Comparison of ENCODE assay signal across 34 cellular contexts in genomic region chr6:138923561-138923960, GRCh38.
DNase-seq lines count a peak whose midpoint lies in the region; ATAC-seq, FAIRE-seq and TF ChIP-seq lines count a peak whose summit lies in the region.
"Had no signal": no experiment of that assay in that cellular context is flagged by ENCODE, and none has a peak within 500 bp of the region (broad histone marks: within the 10 kb centered on the region; RNA-seq: fewer than 3 reads in every experiment).

No MANE protein-coding gene starts in this region.

- no peak overlapping the region for H3K4me3 Mint-ChIP-seq in nephron
- H3K4me3 Mint-ChIP-seq: activated B cell treated with CpG ODN at 0.5 μM for 24 hours; activated CD4-positive, alpha-beta T cell treated with anti-CD3 and anti-CD28 coated beads, Interleukin-2, amount 10 ng/mL, durations not matched to agents 7 days and 5 days; activated naive CD8-positive, alpha-beta T cell treated with anti-CD3 and anti-CD28 coated beads for 36 hours; activated T-cell treated with anti-CD3 and anti-CD28 coated beads, Interleukin-2, amount 50 U/mL, for 24 hours; mesothelial cell of epicardium had no signal

- no peaks in the 10 kb centered on the region for H3K9me3 Mint-ChIP-seq in nephron
- H3K9me3 Mint-ChIP-seq: activated B cell treated with CpG ODN at 0.5 μM for 24 hours; activated CD4-positive, alpha-beta T cell treated with anti-CD3 and anti-CD28 coated beads, Interleukin-2, amount 10 ng/mL, durations not matched to agents 7 days and 5 days; activated naive CD8-positive, alpha-beta T cell treated with anti-CD3 and anti-CD28 coated beads for 36 hours; activated T-cell treated with anti-CD3 and anti-CD28 coated beads, Interleukin-2, amount 50 U/mL, for 24 hours; mesothelial cell of epicardium had no signal

- H3K4me1 Mint-ChIP-seq in nephron, result no peaks in the 10 kb centered on the region
- H3K4me1 Mint-ChIP-seq: activated B cell treated with CpG ODN at 0.5 μM for 24 hours; activated CD4-positive, alpha-beta T cell treated with anti-CD3 and anti-CD28 coated beads, Interleukin-2, amount 10 ng/mL, durations not matched to agents 7 days and 5 days; activated naive CD8-positive, alpha-beta T cell treated with anti-CD3 and anti-CD28 coated beads for 36 hours had no signal

- H3K36me3 ChIP-seq in gastroesophageal sphincter (peaks cover 0 to 44% of the 10 kb centered on the region in 2 donors), left lung (peaks cover 0 to 34% of the 10 kb centered on the region in 2 donors)
- H3K36me3 ChIP-seq: colonic mucosa had no signal

- no peak for TF ChIP-seq EP300 in gastroesophageal sphincter (IDR thresholded peaks at IDR 0.05)

- H3K27me3 ChIP-seq in gastroesophageal sphincter (no peaks in the 10 kb centered on the region), left lung (no peaks in the 10 kb centered on the region)
- H3K27me3 ChIP-seq: BLaER1 treated with 17β-estradiol and CSF1 and Interleukin-3, amounts not matched to agents 10 nM and 100 nM; colonic mucosa; neutrophil; right lobe of liver; spleen; testis had no signal

- no peak for DNase-seq in GM19239 (ENCODE audit: insufficient read length, low spot score)
- peak; percentile 69 for DNase-seq in NCI-H2171 (lab: John Stamatoyannopoulos, UW)
- DNase-seq in AG20443 (ENCODE audit: low spot score), result no peak
- DNase-seq in activated T-cell treated with anti-CD3 and anti-CD28 coated beads for 4 hours, result no peak
- no peak for DNase-seq in left lung
- DNase-seq: activated B cell treated with CpG ODN at 0.5 μM for 24 hours; activated CD4-positive, alpha-beta T cell treated with anti-CD3 and anti-CD28 coated beads, Interleukin-2, amount 10 ng/mL, durations not matched to agents 7 days and 5 days; activated effector memory CD4-positive, alpha-beta T cell treated with anti-CD3 and anti-CD28 coated beads, Interleukin-2, amount 50 U/mL, for 16 hours; activated naive CD8-positive, alpha-beta T cell treated with anti-CD3 and anti-CD28 coated beads for 36 hours; activated T-cell treated with anti-CD3 and anti-CD28 coated beads, Interleukin-2, amount 50 U/mL, for 24 hours; aorta; colonic mucosa; DMS53; effector CD8-positive, alpha-beta T cell; islet precursor cell; NCI-H1048; NCI-H1694; NCI-H226; right lobe of liver; spleen; stimulated activated CD4-positive, alpha-beta T cell treated with anti-CD3 and anti-CD28 coated beads, Interleukin-2, amount 100 ng/mL, for 24 hours; stimulated activated naive CD8-positive, alpha-beta T cell treated with anti-CD3 and anti-CD28 coated beads, Interleukin-15, Interleukin-2, amounts not matched to agents 100 U/mL and 50 U/mL, for 24 hours; testis had no signal

- no peaks in the 10 kb centered on the region for H3K4me1 ChIP-seq in gastroesophageal sphincter
- no peaks in the 10 kb centered on the region for H3K4me1 ChIP-seq in left lung
- H3K4me1 ChIP-seq: BLaER1 treated with 17β-estradiol and CSF1 and Interleukin-3, amounts not matched to agents 10 nM and 100 nM; colonic mucosa; right lobe of liver; spleen; testis had no signal

- no peak overlapping the region for H3K4me3 ChIP-seq in gastroesophageal sphincter
- no peak overlapping the region for H3K4me3 ChIP-seq in left lung
- H3K4me3 ChIP-seq: BLaER1 treated with 17β-estradiol and CSF1 and Interleukin-3, amounts not matched to agents 10 nM and 100 nM; colonic mucosa; K562; right lobe of liver; spleen; testis had no signal

- peak; percentile 74 for ATAC-seq in HG02938 (IDR thresholded peaks at IDR 0.05; ENCODE audit: unreplicated experiment)
- ATAC-seq in gastroesophageal sphincter, result no peak
- no peak for ATAC-seq in left lung
- ATAC-seq: K562; right lobe of liver; stimulated activated naive CD8-positive, alpha-beta T cell treated with anti-CD3 and anti-CD28 coated beads, Interleukin-15, Interleukin-2, amounts not matched to agents 100 U/mL and 50 U/mL, for 24 hours had no signal

- peaks cover 22% of the 10 kb centered on the region for H3K36me3 Mint-ChIP-seq in nephron (ENCODE audit: low read depth)

- no peak for TF ChIP-seq CTCF in nephron (IDR thresholded peaks at IDR 0.05; ENCODE audit: unreplicated experiment in 3 of 3)
- no peak for TF ChIP-seq CTCF in gastroesophageal sphincter (IDR thresholded peaks at IDR 0.05)
- TF ChIP-seq CTCF in left lung (IDR thresholded peaks at IDR 0.05), result no peak

- TF ChIP-seq POLR2A in gastroesophageal sphincter (IDR thresholded peaks at IDR 0.05), result no peak

- FAIRE-seq in GM19239 (lab: Jason Lieb, UNC), result peak; percentile 84
- FAIRE-seq: bronchial epithelial cell, GM12891, H54, K562 had no signal

- H3K27ac ChIP-seq in gastroesophageal sphincter, result no peak overlapping the region
- no peak overlapping the region for H3K27ac ChIP-seq in left lung
- H3K27ac ChIP-seq: BLaER1 treated with 17β-estradiol and CSF1 and Interleukin-3, amounts not matched to agents 10 nM and 100 nM; colonic mucosa; epithelial cell of prostate; neutrophil; right lobe of liver; spleen; testis had no signal

- no peaks in the 10 kb centered on the region for H3K27me3 Mint-ChIP-seq in nephron (ENCODE audit: low read depth)
- H3K27me3 Mint-ChIP-seq: activated B cell treated with CpG ODN at 0.5 μM for 24 hours; activated CD4-positive, alpha-beta T cell treated with anti-CD3 and anti-CD28 coated beads, Interleukin-2, amount 10 ng/mL, durations not matched to agents 7 days and 5 days; activated naive CD8-positive, alpha-beta T cell treated with anti-CD3 and anti-CD28 coated beads for 36 hours; activated T-cell treated with anti-CD3 and anti-CD28 coated beads, Interleukin-2, amount 50 U/mL, for 24 hours had no signal

- no peaks in the 10 kb centered on the region for H3K9me3 ChIP-seq in gastroesophageal sphincter
- H3K9me3 ChIP-seq in left lung, result no peaks in the 10 kb centered on the region
- H3K9me3 ChIP-seq: BLaER1 treated with 17β-estradiol and CSF1 and Interleukin-3, amounts not matched to agents 10 nM and 100 nM; colonic mucosa; neutrophil; right lobe of liver; spleen; testis had no signal

- peak overlapping the region; percentile 8 to 94 (median 67) for H3K27ac Mint-ChIP-seq in nephron
- H3K27ac Mint-ChIP-seq: activated B cell treated with CpG ODN at 0.5 μM for 24 hours; activated CD4-positive, alpha-beta T cell treated with anti-CD3 and anti-CD28 coated beads, Interleukin-2, amount 10 ng/mL, durations not matched to agents 7 days and 5 days; activated naive CD8-positive, alpha-beta T cell treated with anti-CD3 and anti-CD28 coated beads for 36 hours; activated T-cell treated with anti-CD3 and anti-CD28 coated beads, Interleukin-2, amount 50 U/mL, for 24 hours; mesothelial cell of epicardium had no signal

- intact Hi-C loops in left lung (cut with DNase I), result no loop called here
